ENCODE assay signal across 7 cellular contexts in the genomic region with DNA sequence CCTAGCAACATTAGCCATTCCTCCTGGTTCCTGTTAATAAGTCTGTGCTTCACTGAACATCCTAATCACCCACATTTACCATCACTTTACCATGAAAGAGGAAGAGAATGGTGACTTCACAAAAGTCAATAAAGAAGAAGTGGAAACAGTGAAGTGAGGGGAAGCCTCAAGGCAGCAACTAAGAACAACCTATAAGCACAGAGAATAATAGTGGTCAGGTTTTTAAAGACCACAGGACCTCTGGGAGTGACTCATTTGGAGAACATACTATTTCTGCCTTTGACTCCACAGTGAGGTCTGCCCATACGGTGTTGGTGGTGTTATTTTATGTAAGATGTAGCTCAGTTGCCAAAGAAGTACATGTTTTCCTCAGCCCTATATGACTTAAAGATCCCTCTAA.
DNase-seq lines count a peak whose midpoint lies in the region; ATAC-seq, FAIRE-seq and TF ChIP-seq lines count a peak whose summit lies in the region.

No MANE protein-coding gene starts in this region.

- no peak overlapping the region for H4K91ac ChIP-seq in H1 (replicated peaks; ENCODE audit: insufficient read length, low read length)

- peak overlapping the region; percentile 63; the same call in 1 of the 2 replicates for H2BK12ac ChIP-seq in H1 (ENCODE audit: low read depth, low read length)

- no peak overlapping the region for H3K4ac ChIP-seq in H1 (replicated peaks; ENCODE audit: insufficient read length, low read depth, low read length)

- TF ChIP-seq EP300 in H1 (IDR thresholded peaks at IDR 0.05; ENCODE audit: borderline replicate concordance in 1 of 2, low read depth in 2 of 2, low read length in 2 of 2) (no peak), esophagus muscularis mucosa (IDR thresholded peaks at IDR 0.05) (no peak)

- intact Hi-C loops in esophagus muscularis mucosa (cut with DNase I): no loop called here

- H3K79me2 ChIP-seq in H1 (ENCODE audit: control insufficient read depth in 1 of 2, insufficient read depth in 2 of 2, low read length in 2 of 2): no peaks in the 10 kb centered on the region

- ATAC-seq in GM19025 (IDR thresholded peaks at IDR 0.05; ENCODE audit: low read depth, unreplicated experiment) (peak; percentile 90), HG02763 (IDR thresholded peaks at IDR 0.05; ENCODE audit: unreplicated experiment) (peak; percentile 85)

- H4K8ac ChIP-seq in H1 (ENCODE audit: extremely low read depth, insufficient read depth, low read length): no peak overlapping the region

- H3K4me2 ChIP-seq in H1 (ENCODE audit: insufficient read depth in 1 of 2, low read depth in 2 of 2, low read length in 2 of 2): 0 out of 4 replicates have a peak overlapping the region, but pooled peaks of 1 of the 2 experiments have one; percentile 21

- no peak for TF ChIP-seq CTCF in H1 (IDR thresholded peaks at IDR 0.05; ENCODE audit: control extremely low read depth in 1 of 3, insufficient read depth in 1 of 3, low read depth in 1 of 3, low read length in 3 of 3)
- no peak for TF ChIP-seq CTCF in esophagus muscularis mucosa (IDR thresholded peaks at IDR 0.05)

- no peak overlapping the region for H2BK120ac ChIP-seq in H1 (replicated peaks; ENCODE audit: low read depth, low read length)

- no peak overlapping the region for H3K23ac ChIP-seq in H1 (ENCODE audit: insufficient read length)

- no peak for TF ChIP-seq POLR2A in H1 (IDR thresholded peaks at IDR 0.05; ENCODE audit: control extremely low read depth in 1 of 2, low read depth in 2 of 2, low read length in 2 of 2)
- no peak for TF ChIP-seq POLR2A in esophagus muscularis mucosa (IDR thresholded peaks at IDR 0.05; ENCODE audit: low read depth)

- no peak for TF ChIP-seq RAD21 in H1 (IDR thresholded peaks at IDR 0.05 in 1 of 2, conservative IDR thresholded peaks at IDR 0.05 in 1 of 2; ENCODE audit: low read depth in 2 of 2, low read length in 2 of 2)

- no peak overlapping the region for H3K4me3 ChIP-seq in H1 (ENCODE audit: extremely low read depth in 1 of 4, insufficient read depth in 2 of 4, low read depth in 3 of 4, low read length in 4 of 4)
- no peak overlapping the region for H3K4me3 ChIP-seq in esophagus muscularis mucosa

- H3K27me3 ChIP-seq in H1 (replicated peaks in 1 of 4; ENCODE audit: control insufficient read depth in 3 of 4, extremely low read depth in 1 of 4, insufficient read depth in 3 of 4, low read length in 3 of 4): no peaks in the 10 kb centered on the region
- no peaks in the 10 kb centered on the region for H3K27me3 ChIP-seq in esophagus muscularis mucosa

- FAIRE-seq in H1 (lab: Jason Lieb, UNC): no peak

- 0 out of 2 replicates have a peak overlapping the region, but pooled peaks have one; percentile 34 for H2AFZ ChIP-seq in H1 (ENCODE audit: low read length)

- H3K9ac ChIP-seq in H1 (replicated peaks in 1 of 4; ENCODE audit: extremely low read depth in 1 of 4, low read depth in 3 of 4, low read length in 3 of 4): no peak overlapping the region

- 82% methylated on average over 1 of the region's 1 CpG; no CpG with 5 or more reads in 1 of the 2 experiments for WGBS in H1 (ENCODE audit: extremely low coverage in 1 of 2, insufficient coverage in 1 of 2, insufficient read length in 1 of 2, insufficient replicate concordance in 2 of 2, low coverage in 1 of 2, low lambda C conversion rate in 2 of 2, missing lambda C conversion rate in 1 of 2), 2 experiments
- WGBS in esophagus muscularis mucosa: 56% methylated on average over 1 of the region's 1 CpG

- peak; percentile 91 for DNase-seq in NOMO-1 treated with dmso at 0.1 percent for 144 hours (lab: John Stamatoyannopoulos, UW; ENCODE audit: unreplicated experiment)
- DNase-seq in H1 (ENCODE audit: low read depth in 1 of 2, low spot score in 2 of 2): no peak
- peak; percentile 48 for DNase-seq in superior temporal gyrus (ENCODE audit: extremely low spot score)
- DNase-seq in SHP77 (lab: John Stamatoyannopoulos, UW): no peak
- DNase-seq in esophagus muscularis mucosa (ENCODE audit: extremely low spot score): no peak

- H2BK5ac ChIP-seq in H1 (ENCODE audit: low read depth, low read length): 0 out of 2 replicates have a peak overlapping the region, but pooled peaks have one; percentile 28

- no peaks in the 10 kb centered on the region for H4K20me1 ChIP-seq in H1 (replicated peaks in 1 of 2; ENCODE audit: control insufficient read depth in 1 of 2, insufficient read depth in 2 of 2, low read length in 2 of 2)

- H3K4me1 ChIP-seq in H1 (replicated peaks in 1 of 4; ENCODE audit: control insufficient read depth in 3 of 4, insufficient read depth in 4 of 4, low read length in 3 of 4): peaks cover 0 to 9% (median 5%) of the 10 kb centered on the region in 4 experiments; a peak in 3 of 7 replicates
- H3K4me1 ChIP-seq in esophagus muscularis mucosa: no peaks in the 10 kb centered on the region

- no peak overlapping the region for H3K18ac ChIP-seq in H1 (ENCODE audit: extremely low read depth, low read length)

- H2BK15ac ChIP-seq in H1 (ENCODE audit: low read length): no peak overlapping the region

- H2BK20ac ChIP-seq in H1 (ENCODE audit: low read length): no peak overlapping the region

- H4K5ac ChIP-seq in H1 (ENCODE audit: insufficient read length, low read depth, low read length): no peak overlapping the region

- H2AK5ac ChIP-seq in H1 (ENCODE audit: low read depth, low read length): no peak overlapping the region

- no peaks in the 10 kb centered on the region for H3K79me1 ChIP-seq in H1 (ENCODE audit: low read depth, low read length)

- no peaks in the 10 kb centered on the region for H3K23me2 ChIP-seq in H1 (ENCODE audit: low read depth, low read length)

- no peak overlapping the region for H3K56ac ChIP-seq in H1 (replicated peaks; ENCODE audit: insufficient read length, low read depth, low read length)

- no peaks in the 10 kb centered on the region; a peak in 1 of 8 replicates for H3K36me3 ChIP-seq in H1 (ENCODE audit: control insufficient read depth in 2 of 4, insufficient read depth in 4 of 4, low read length in 3 of 4)
- H3K36me3 ChIP-seq in esophagus muscularis mucosa: no peaks in the 10 kb centered on the region

- H3K14ac ChIP-seq in H1 (ENCODE audit: insufficient read length): no peak overlapping the region

- CTCF ChIA-PET in H1 (lab: Charles Lee; ENCODE audit: partially characterized antibody): no interaction called here

- H3K27ac ChIP-seq in H1 (ENCODE audit: low read depth, low read length) (no peak overlapping the region), esophagus muscularis mucosa (replicated peaks in 1 of 4) (no peak overlapping the region)

- POLR2A ChIA-PET in H1 (lab: Charles Lee; ENCODE audit: partially characterized antibody): no interaction called here

- H3K9me3 ChIP-seq in H1 (ENCODE audit: insufficient read depth in 2 of 2, low read depth in 1 of 2, low read length in 1 of 2) (no peaks in the 10 kb centered on the region), esophagus muscularis mucosa (no peaks in the 10 kb centered on the region)

TF ChIP-seq in H1, 55 proteins besides CTCF, POLR2A, EP300 and RAD21:
- TF ChIP-seq JUN (IDR thresholded peaks at IDR 0.05; ENCODE audit: low read depth, low read length) (no peak), HDAC6 (IDR thresholded peaks at IDR 0.05; ENCODE audit: low read depth, low read length) (no peak), SRF (IDR thresholded peaks at IDR 0.05; ENCODE audit: low read depth, low read length) (no peak), FOSL1 (IDR thresholded peaks at IDR 0.05; ENCODE audit: insufficient read depth, low read depth, low read length) (no peak), SIN3A (conservative IDR thresholded peaks at IDR 0.05 in 1 of 2, IDR thresholded peaks at IDR 0.05 in 1 of 2; ENCODE audit: low read depth in 1 of 2, low read length in 2 of 2) (no peak), TAF7 (optimal IDR thresholded peaks at IDR 0.05; ENCODE audit: borderline replicate concordance, low read depth, low read length) (no peak), CHD2 (IDR thresholded peaks at IDR 0.05; ENCODE audit: low read length) (no peak), TAF1 (IDR thresholded peaks at IDR 0.05; ENCODE audit: low read depth, low read length) (no peak), CREB1 (IDR thresholded peaks at IDR 0.05) (no peak), GABPA (IDR thresholded peaks at IDR 0.05; ENCODE audit: borderline replicate concordance, insufficient read depth, low read length) (no peak), SUZ12 (IDR thresholded peaks at IDR 0.05; ENCODE audit: low read length) (no peak), NANOG (IDR thresholded peaks at IDR 0.05; ENCODE audit: insufficient read depth, low read depth, low read length, poor library complexity, severe bottlenecking) (no peak)

Comparison
In these comparisons a context has a peak if more than half of its experiments do, and no peak if none do; other contexts are left out.
1. DNase-seq: peak in NOMO-1 treated with dmso at 0.1 percent for 144 hours (single experiment) and superior temporal gyrus (single experiment); none in H1 (0 of 2), SHP77 (0 of 2) and esophagus muscularis mucosa (single experiment).